ENCODE assay signal across 9 cellular contexts in genomic region chr19:10227215-10227971, GRCh38. TPM values are rescaled to one million over a fixed set of nuclear protein-coding genes. Genes with fewer than 3 reads are reported as not detected.
DNase-seq lines count a peak whose midpoint lies in the region; ATAC-seq lines count a peak whose summit lies in the region.
"Had no signal": no experiment of that assay in that cellular context is flagged by ENCODE, and none has a peak within 500 bp of the region (broad histone marks: within the 10 kb centered on the region; RNA-seq: fewer than 3 reads in every experiment).

No MANE protein-coding gene starts in this region.

- no peaks in the 10 kb centered on the region for H3K9me3 ChIP-seq in adipocyte (ENCODE audit: control insufficient read depth, low read length)

- H3K9ac ChIP-seq in adipocyte (ENCODE audit: low read length) (peak overlapping the region; percentile 76), rectal smooth muscle tissue (ENCODE audit: low read length) (no peak overlapping the region)

- intact Hi-C loops in left cardiac atrium (cut with DNase I), result no loop called here

- ATAC-seq in left cardiac atrium (peak in 1 of 2 donors; percentile 8), HG03139 (IDR thresholded peaks at IDR 0.05; ENCODE audit: unreplicated experiment) (no peak), HG02610 (IDR thresholded peaks at IDR 0.05; ENCODE audit: unreplicated experiment) (no peak)
- ATAC-seq: activated T-cell treated with anti-CD3 and anti-CD28 coated beads, Interleukin-2, amount 50 U/mL, for 72 hours had no signal

- H3K27me3 ChIP-seq in adipocyte (replicated peaks; ENCODE audit: control insufficient read depth, insufficient read depth, low read length) (no peaks in the 10 kb centered on the region), rectal smooth muscle tissue (ENCODE audit: control insufficient read depth, insufficient read depth, low read length) (no peaks in the 10 kb centered on the region)

- peaks cover 12% of the 10 kb centered on the region for H3K36me3 ChIP-seq in adipocyte (ENCODE audit: control insufficient read depth, insufficient read depth, low read length, severe bottlenecking)
- H3K36me3 ChIP-seq in rectal smooth muscle tissue (ENCODE audit: control insufficient read depth, insufficient read depth, low read length), result peaks cover 5% of the 10 kb centered on the region

- peak overlapping the region; percentile 77 for H3K27ac ChIP-seq in rectal smooth muscle tissue (ENCODE audit: low read depth, low read length)

- peaks cover 24% of the 10 kb centered on the region for H3K4me1 ChIP-seq in adipocyte (ENCODE audit: control insufficient read depth, insufficient read depth, low read length)
- no peaks in the 10 kb centered on the region for H3K4me1 ChIP-seq in rectal smooth muscle tissue (ENCODE audit: control insufficient read depth, insufficient read depth, low read length)

- H3K4me3 ChIP-seq in adipocyte (ENCODE audit: low read length) (peak overlapping the region; percentile 8), rectal smooth muscle tissue (ENCODE audit: low read length) (peak overlapping the region; percentile 9)

- DNase-seq in C1 segment of cervical spinal cord (lab: John Stamatoyannopoulos, UW) (peak in 13 of 14 donors; percentile 16 to 92 (median 78)), adipocyte (ENCODE audit: low read depth) (peak; percentile 27), left cardiac atrium (peak; percentile 65), activated T-cell treated with anti-CD3 and anti-CD28 coated beads for 4 hours (no peak)
- no peak for DNase-seq in activated T-cell treated with anti-CD3 and anti-CD28 coated beads, Interleukin-2, amount 50 U/mL, for 1 hour
- DNase-seq: activated T-cell treated with anti-CD3 and anti-CD28 coated beads, Interleukin-2, amount 50 U/mL, for 72 hours had no signal

RNA-seq across cellular contexts. Expression of gene S1PR2, which starts 3.7 kb away (rescaled TPM):
- total RNA-seq in left cardiac atrium, result 10 to 100 TPM in 1 of 2 donors, 1 to 10 TPM in 1; 7.9 to 13.6 TPM

RNA-seq across cellular contexts. Expression of gene MRPL4, which starts 24.6 kb away (rescaled TPM):
- 10 to 100 TPM; 60.2 to 68.5 TPM for total RNA-seq in left cardiac atrium

RNA-seq across cellular contexts. Expression of gene DNMT1, which starts 32.6 kb away (rescaled TPM):
- total RNA-seq in left cardiac atrium, result 10 to 100 TPM; 32.7 to 34.9 TPM

RNA-seq across cellular contexts. Expression of gene ICAM1, which starts 43.5 kb away (rescaled TPM):
- total RNA-seq in left cardiac atrium, result 10 to 100 TPM; 12.0 to 28.5 TPM

RNA-seq across cellular contexts. Expression of gene ICAM4, which starts 59.4 kb away (rescaled TPM):
- under 1 TPM; 0.42 to 0.85 TPM for total RNA-seq in left cardiac atrium

Comparison
In these comparisons a context has a peak if more than half of its experiments do, and no peak if none do; other contexts are left out.
1. DNase-seq: peak in C1 segment of cervical spinal cord (13 of 14), adipocyte (single experiment) and left cardiac atrium (single experiment); none in activated T-cell treated with anti-CD3 and anti-CD28 coated beads, Interleukin-2, amount 50 U/mL, for 1 hour (single experiment) and activated T-cell treated with anti-CD3 and anti-CD28 coated beads for 4 hours (single experiment).